Comparison of ENCODE assay signal across 22 cellular contexts in the genomic region with DNA sequence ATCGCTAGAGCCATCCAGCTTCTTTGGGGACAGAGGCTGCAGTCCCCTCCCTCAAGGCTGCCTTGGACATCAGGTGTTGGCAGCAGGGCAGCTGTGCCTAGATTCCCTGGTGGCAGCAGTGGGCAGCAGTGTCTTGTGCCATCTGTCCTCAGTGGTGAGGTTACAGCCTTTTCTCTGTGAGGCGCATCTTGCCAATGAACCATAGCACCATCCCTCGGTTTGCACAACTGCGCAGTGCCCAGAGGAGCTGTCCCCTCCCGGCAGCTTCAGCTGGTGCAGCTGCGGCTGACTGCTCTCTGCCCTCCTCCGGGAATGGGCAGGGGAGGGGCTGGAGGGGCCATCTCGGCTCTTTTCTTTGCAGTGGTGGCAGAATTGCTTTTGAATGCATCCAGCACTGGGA. TPM values are rescaled to one million over a fixed set of nuclear protein-coding genes. Genes with fewer than 3 reads are reported as not detected.
DNase-seq lines count a peak whose midpoint lies in the region; ATAC-seq and TF ChIP-seq lines count a peak whose summit lies in the region.
"Had no signal": no experiment of that assay in that cellular context is flagged by ENCODE, and none has a peak within 500 bp of the region (broad histone marks: within the 10 kb centered on the region; RNA-seq: fewer than 3 reads in every experiment).

No MANE protein-coding gene starts in this region.

- POLR2A ChIA-PET in PC-9 (lab: Charles Lee; ENCODE audit: unreplicated experiment): no interaction called here

- H4K20me1 ChIP-seq in PC-9 (ENCODE audit: insufficient read depth): no peaks in the 10 kb centered on the region

- H3K9me2 ChIP-seq in PC-9 (ENCODE audit: insufficient read depth): no peaks in the 10 kb centered on the region

- in situ Hi-C loops in GM13977 (cut with MboI; ENCODE audit: low pct_unique_long_range_greater_than_20kb, low sequenced_read_pairs, unreplicated experiment): no loop called here

- no peak overlapping the region for H2AFZ ChIP-seq in PC-9

- intact Hi-C loops in PC-9 (cut with micrococcal nuclease; ENCODE audit: unreplicated experiment): no loop called here

- no peak for ATAC-seq in HG02970 (IDR thresholded peaks at IDR 0.05; ENCODE audit: low FRiP score, unreplicated experiment)
- ATAC-seq: esophagus mucosa, heart right ventricle, left ventricle myocardium superior, Panc1, SK-N-SH treated with all-trans-retinoic acid at 6 μM for 48 hours had no signal

- H3K27me3 ChIP-seq in PC-9 (ENCODE audit: insufficient read depth, low read depth): peaks cover 14% of the 10 kb centered on the region; the same call in 1 of the 2 replicates
- H3K27me3 ChIP-seq: heart right ventricle, tibial artery had no signal

- no peak overlapping the region for H3K4me2 ChIP-seq in PC-9

- TF ChIP-seq CTCF in GM13977 (IDR thresholded peaks at IDR 0.05; ENCODE audit: extremely low read depth, insufficient read depth, missing control alignments): no peak
- TF ChIP-seq CTCF in PC-9 (conservative IDR thresholded peaks at IDR 0.05): no peak

- CTCF ChIA-PET in PC-9 (lab: Charles Lee): no interaction called here

- no peak overlapping the region for H3K27ac ChIP-seq in PC-9
- H3K27ac ChIP-seq: coronary artery, heart right ventricle, tibial artery had no signal

- no peaks in the 10 kb centered on the region for H3K79me2 ChIP-seq in PC-9 (ENCODE audit: low read depth)

- no peaks in the 10 kb centered on the region for H3K9me3 ChIP-seq in PC-9 (ENCODE audit: insufficient read depth, low read depth)
- H3K9me3 ChIP-seq: tibial artery had no signal

- H3K36me3 ChIP-seq in PC-9 (ENCODE audit: low read depth): no peaks in the 10 kb centered on the region
- H3K36me3 ChIP-seq: heart right ventricle, tibial artery had no signal

- no peaks in the 10 kb centered on the region for H3F3A ChIP-seq in PC-9 (ENCODE audit: insufficient read depth, low read depth)

- H3K4me3 ChIP-seq in PC-9: no peak overlapping the region
- H3K4me3 ChIP-seq: coronary artery, heart right ventricle, tibial artery had no signal

- H3K4me1 ChIP-seq in PC-9 (replicated peaks; ENCODE audit: insufficient read depth): no peaks in the 10 kb centered on the region
- H3K4me1 ChIP-seq: tibial artery had no signal

- BruUV-seq in PC-9 (replicated peaks; lab: Mats Ljungman, UMichigan): no TSS peak

- DNase-seq in C1 segment of cervical spinal cord (lab: John Stamatoyannopoulos, UW) (peak in 12 of 14 donors; percentile 1 to 80 (median 25)), NCI-H345 treated with DMSO at 0.1 percent for 48 hours (lab: John Stamatoyannopoulos, UW; ENCODE audit: unreplicated experiment) (peak; percentile 4), hippocampal formation (lab: John Stamatoyannopoulos, UW) (peak; percentile 54 to 66), nucleus accumbens (lab: John Stamatoyannopoulos, UW) (peak in 51 of 56 donors; percentile 2 to 79 (median 41)), GM13977 (ENCODE audit: low spot score) (no peak), NCI-H2081 treated with DMSO at 0.1 percent for 48 hours (lab: John Stamatoyannopoulos, UW) (no peak), PC-9 (no peak)
- DNase-seq: activated effector memory CD4-positive, alpha-beta T cell treated with anti-CD3 and anti-CD28 coated beads, Interleukin-2, amount 50 U/mL, for 16 hours; COR-L47; heart right ventricle; left ventricle myocardium superior; NCI-H446 treated with DMSO at 0.1 percent for 48 hours; tibial artery had no signal

RNA-seq across cellular contexts. Expression of a gene that starts 59.0 kb away (rescaled TPM):
- not detected in 2 replicates for total RNA-seq in PC-9 (2021)
- total RNA-seq: astrocyte, esophagus mucosa, heart right ventricle, HT1080, left ventricle myocardium superior, myocyte, right cardiac atrium had no signal

Comparison
In these comparisons a context has a peak if more than half of its experiments do, and no peak if none do; other contexts are left out.
1. DNase-seq: peak in C1 segment of cervical spinal cord (12 of 14), NCI-H345 treated with DMSO at 0.1 percent for 48 hours (single experiment), hippocampal formation (2 of 2) and nucleus accumbens (51 of 56); none in GM13977 (single experiment), NCI-H2081 treated with DMSO at 0.1 percent for 48 hours (single experiment) and PC-9 (0 of 2).